ENCODE assay signal across 19 cellular contexts in genomic region chr1:207062058-207062457, GRCh38. TPM values are rescaled to one million over a fixed set of nuclear protein-coding genes. Genes with fewer than 3 reads are reported as not detected.
DNase-seq lines count a peak whose midpoint lies in the region; ATAC-seq and TF ChIP-seq lines count a peak whose summit lies in the region.
"Had no signal": no experiment of that assay in that cellular context is flagged by ENCODE, and none has a peak within 500 bp of the region (broad histone marks: within the 10 kb centered on the region; RNA-seq: fewer than 3 reads in every experiment).

No MANE protein-coding gene starts in this region.

- peak in 5 of 61 donors; percentile 10 to 63 (median 16) for DNase-seq in caudate nucleus (lab: John Stamatoyannopoulos, UW)
- peak; percentile 67 for DNase-seq in putamen (ENCODE audit: low spot score)
- DNase-seq in thyroid gland = no peak
- no peak for DNase-seq in T-helper 17 cell
- DNase-seq in NCI-H82 (lab: John Stamatoyannopoulos, UW) = no peak
- DNase-seq: C1 segment of cervical spinal cord; Caco-2; CD4-positive, CD25-positive, alpha-beta regulatory T cell; CD8-positive, alpha-beta T cell; DMS79; EL; GDM1; GOT3; HFFc6 had no signal

- H3K27ac ChIP-seq in caudate nucleus (ENCODE audit: low read depth, low read length) = peak overlapping the region; percentile 26
- H3K27ac ChIP-seq in cingulate gyrus (ENCODE audit: low read depth, low read length) = peak overlapping the region; percentile 32
- peak overlapping the region in 2 of 3 donors; percentile 41 to 88 for H3K27ac ChIP-seq in thyroid gland

- no peak overlapping the region for H3K4me3 ChIP-seq in thyroid gland (replicated peaks in 1 of 3)
- H3K4me3 ChIP-seq: GM12878, HAP-1 had no signal

- H3K27ac Mint-ChIP-seq in T-helper 17 cell = no peak overlapping the region
- H3K27ac Mint-ChIP-seq: CD4-positive, CD25-positive, alpha-beta regulatory T cell; CD8-positive, alpha-beta T cell; HFFc6 had no signal

- no peaks in the 10 kb centered on the region for H3K27me3 Mint-ChIP-seq in T-helper 17 cell
- H3K27me3 Mint-ChIP-seq: CD4-positive, CD25-positive, alpha-beta regulatory T cell had no signal

- no peak for TF ChIP-seq CTCF in thyroid gland (IDR thresholded peaks at IDR 0.05)

- intact Hi-C loops in thyroid gland (cut with DNase I) = no loop called here

- 90 to 100% methylated on average over 1 of the region's 1 CpG for WGBS in thyroid gland, 2 donors

- no peak overlapping the region for H3K4me3 Mint-ChIP-seq in T-helper 17 cell
- H3K4me3 Mint-ChIP-seq: CD4-positive, CD25-positive, alpha-beta regulatory T cell; CD8-positive, alpha-beta T cell; HFFc6 had no signal

- H3K27me3 ChIP-seq in thyroid gland = no peaks in the 10 kb centered on the region

- H3K9me3 ChIP-seq in thyroid gland (no peaks in the 10 kb centered on the region), T-helper 17 cell (ENCODE audit: control insufficient read depth, low read length, poor library complexity, severe bottlenecking) (no peaks in the 10 kb centered on the region)
- H3K9me3 ChIP-seq: Caco-2, HAP-1 had no signal

- H3K36me3 ChIP-seq in thyroid gland = peaks cover 15 to 17% of the 10 kb centered on the region in 2 donors
- H3K36me3 ChIP-seq: HAP-1 had no signal

- peaks cover 55 to 63% of the 10 kb centered on the region in 2 donors for H3K4me1 ChIP-seq in thyroid gland
- H3K4me1 ChIP-seq: Caco-2, HAP-1 had no signal

- no peaks in the 10 kb centered on the region for H3K4me1 Mint-ChIP-seq in T-helper 17 cell
- H3K4me1 Mint-ChIP-seq: CD4-positive, CD25-positive, alpha-beta regulatory T cell had no signal

- no peak for ATAC-seq in T-helper 17 cell
- ATAC-seq: CD8-positive, alpha-beta T cell; GM12878 had no signal

- H3K36me3 Mint-ChIP-seq in T-helper 17 cell (ENCODE audit: low read depth) = peaks cover 6% of the 10 kb centered on the region

- no peak for TF ChIP-seq POLR2A in thyroid gland (IDR thresholded peaks at IDR 0.05)

RNA-seq across cellular contexts. Expression of gene PFKFB2, which starts 9.0 kb away (rescaled TPM):
- total RNA-seq in thyroid gland = 100 to 1,000 TPM in 2 of 4 donors, 10 to 100 TPM in 2; 87.7 to 191 (median 110) TPM
- total RNA-seq in T-helper 17 cell = 1 to 10 TPM; 1.7 to 2.0 TPM

RNA-seq across cellular contexts. Expression of gene YOD1, which starts 11.1 kb away (rescaled TPM):
- total RNA-seq in thyroid gland (10 to 100 TPM; 11.6 to 17.7 (median 13.5) TPM), T-helper 17 cell (10 to 100 TPM in 1 of 2 donors, 1 to 10 TPM in 1; 8.3 to 14.4 TPM)

RNA-seq across cellular contexts. Expression of gene C4BPB, which starts 26.6 kb away (rescaled TPM):
- total RNA-seq in thyroid gland (not detected), T-helper 17 cell (under 1 TPM in 1 of 2 donors, not detected in 1; 0.27 TPM)
- total RNA-seq: A673 had no signal

RNA-seq across cellular contexts. Expression of gene C1orf116, which starts 29.5 kb away (rescaled TPM):
- total RNA-seq in thyroid gland = 10 to 100 TPM in 3 of 4 donors, 1 to 10 TPM in 1; 7.1 to 24.6 (median 13.3) TPM
- total RNA-seq in T-helper 17 cell = 1 to 10 TPM in 1 of 2 donors, under 1 TPM in 1; 0.22 to 2.7 TPM

RNA-seq across cellular contexts. Expression of gene C4BPA, which starts 42.0 kb away (rescaled TPM):
- total RNA-seq in thyroid gland (not detected), T-helper 17 cell (under 1 TPM in 1 of 2 donors, not detected in 1; 0.12 TPM)
- total RNA-seq: A172; A673; CD4-positive, CD25-positive, alpha-beta regulatory T cell; CD8-positive, alpha-beta T cell; HFFc6 had no signal

Comparison
In these comparisons a context has a peak if more than half of its experiments do, and no peak if none do; other contexts are left out.
1. RNA of gene PFKFB2, which starts 9.0 kb away (total RNA-seq): 87.7 to 191 TPM in thyroid gland; 1.7 to 2.0 TPM in T-helper 17 cell; every median in the first group is over 10 times any median in the second.
2. Peak in every context shown above with its lines, with median percentiles within 50 percentile points of each other: H3K27ac ChIP-seq.